Comparison of ENCODE assay signal across 21 cellular contexts in the genomic region with DNA sequence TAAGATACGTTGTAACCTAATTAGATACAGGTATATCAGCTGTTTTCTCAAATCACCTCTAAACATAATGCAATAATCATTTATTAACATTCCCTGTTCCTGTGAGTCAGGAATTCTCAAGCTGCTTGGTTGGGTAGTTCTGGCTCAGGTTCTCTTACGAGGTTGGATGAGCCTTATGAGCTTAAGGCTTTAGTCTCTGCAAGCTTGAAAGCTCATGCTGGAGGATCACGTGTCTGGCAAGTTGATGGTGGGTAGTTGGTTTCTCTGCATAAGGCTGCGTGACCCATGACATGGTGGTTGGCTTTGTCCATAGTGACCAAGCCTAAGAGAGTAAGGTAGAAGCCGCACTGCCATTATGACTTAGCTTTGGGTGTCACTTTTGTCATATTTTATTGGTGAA.
DNase-seq lines count a peak whose midpoint lies in the region; ATAC-seq and TF ChIP-seq lines count a peak whose summit lies in the region.
"Had no signal": no experiment of that assay in that cellular context is flagged by ENCODE, and none has a peak within 500 bp of the region (broad histone marks: within the 10 kb centered on the region; RNA-seq: fewer than 3 reads in every experiment).

No MANE protein-coding gene starts in this region.

- no peak for ATAC-seq in GM23338
- ATAC-seq in WTC11, result no peak
- ATAC-seq in HG02763 (IDR thresholded peaks at IDR 0.05; ENCODE audit: unreplicated experiment), result no peak
- no peak for ATAC-seq in HG03196 (IDR thresholded peaks at IDR 0.05; ENCODE audit: unreplicated experiment)
- ATAC-seq: Panc1 had no signal

- H3K27ac Mint-ChIP-seq in GM23338 (peak overlapping the region; percentile 52), WTC11 (peak overlapping the region; percentile 27), glutamatergic neuron (ENCODE audit: unreplicated experiment) (peak overlapping the region; percentile 52)

- no peak overlapping the region for H3K4me3 ChIP-seq in GM23338
- H3K4me3 ChIP-seq: esophagus squamous epithelium had no signal

- H3K27me3 ChIP-seq in GM23338 (ENCODE audit: insufficient read depth), result no peaks in the 10 kb centered on the region
- H3K27me3 ChIP-seq: esophagus squamous epithelium had no signal

- no peaks in the 10 kb centered on the region for H3K36me3 ChIP-seq in GM23338 (ENCODE audit: insufficient read depth)
- H3K36me3 ChIP-seq: esophagus squamous epithelium had no signal

- H3K4me1 Mint-ChIP-seq in GM23338 (peaks cover 62% of the 10 kb centered on the region), WTC11 (peaks cover 64% of the 10 kb centered on the region), glutamatergic neuron (ENCODE audit: low read depth, unreplicated experiment) (peaks cover 36% of the 10 kb centered on the region)

- H3K27me3 Mint-ChIP-seq in GM23338 (ENCODE audit: insufficient read depth, low read depth, poor library complexity), result peaks cover 7% of the 10 kb centered on the region
- no peaks in the 10 kb centered on the region for H3K27me3 Mint-ChIP-seq in WTC11 (ENCODE audit: low read depth)
- peaks cover 10% of the 10 kb centered on the region for H3K27me3 Mint-ChIP-seq in glutamatergic neuron (ENCODE audit: unreplicated experiment)

- H3K4me1 ChIP-seq in GM23338 (ENCODE audit: insufficient read depth), result peaks cover 44% of the 10 kb centered on the region

- TF ChIP-seq CTCF in GM23338 (conservative IDR thresholded peaks at IDR 0.05; ENCODE audit: low read depth in 2 of 2), result no peak
- no peak for TF ChIP-seq CTCF in WTC11 (IDR thresholded peaks at IDR 0.05)
- TF ChIP-seq CTCF in glutamatergic neuron (IDR thresholded peaks at IDR 0.05; ENCODE audit: partially characterized antibody, unreplicated experiment), result no peak

- H3K4me3 Mint-ChIP-seq in GM23338 (no peak overlapping the region), WTC11 (no peak overlapping the region), glutamatergic neuron (ENCODE audit: unreplicated experiment) (peak overlapping the region; percentile 42)

- H3K79me2 ChIP-seq in GM23338 (replicated peaks; ENCODE audit: insufficient read depth), result peaks cover 100% of the 10 kb centered on the region

- H3F3A ChIP-seq in GM23338 (replicated peaks; ENCODE audit: low read depth), result no peaks in the 10 kb centered on the region

- H3K9me2 ChIP-seq in GM23338 (ENCODE audit: insufficient read depth), result no peaks in the 10 kb centered on the region

- H3K9me3 Mint-ChIP-seq in GM23338 (no peaks in the 10 kb centered on the region), WTC11 (no peaks in the 10 kb centered on the region), glutamatergic neuron (ENCODE audit: unreplicated experiment) (peaks cover 17% of the 10 kb centered on the region)

- H4K20me1 ChIP-seq in GM23338 (replicated peaks; ENCODE audit: insufficient read depth), result peaks cover 18% of the 10 kb centered on the region

- peak overlapping the region; percentile 37; the same call in 1 of the 2 replicates for H3K27ac ChIP-seq in GM23338 (ENCODE audit: low read depth)

- POLR2A ChIA-PET in WTC11 (lab: Charles Lee), result interaction anchor here (1.4 kb wide), 1 partner anchor 8 kb away, joined by 3 read pairs; no protein-coding TSS in a partner anchor

- H3K4me2 ChIP-seq in GM23338, result no peak overlapping the region

- no peak overlapping the region for H2AFZ ChIP-seq in GM23338

- CTCF ChIA-PET in WTC11 (lab: Charles Lee), result no interaction called here

- DNase-seq in GM23338 (ENCODE audit: low spot score) (no peak), WTC11 (ENCODE audit: low spot score) (no peak), glutamatergic neuron (no peak), renal cortical epithelial cell (ENCODE audit: low read depth) (peak; percentile 98), NCI-H2171 treated with DMSO at 0.1 percent for 48 hours (lab: John Stamatoyannopoulos, UW) (no peak), LoVo (ENCODE audit: low spot score) (no peak)
- DNase-seq: activated naive CD4-positive, alpha-beta T cell; activated T-cell treated with anti-CD3 and anti-CD28 coated beads for 4 hours; esophagus squamous epithelium; GDM1; head of caudate nucleus; islet precursor cell; KG1; NCI-H1092; NCI-H2107; occipital lobe; stimulated activated CD4-positive, alpha-beta T cell treated with anti-CD3 and anti-CD28 coated beads, Interleukin-4, amount 100 ng/mL, for 24 hours; stimulated activated CD8-positive, alpha-beta memory T cell treated with anti-CD3 and anti-CD28 coated beads, Interleukin-4, amount 100 ng/mL, for 48 hours had no signal

- H3K36me3 Mint-ChIP-seq in GM23338 (ENCODE audit: low read depth) (no peaks in the 10 kb centered on the region), WTC11 (no peaks in the 10 kb centered on the region), glutamatergic neuron (ENCODE audit: unreplicated experiment) (no peaks in the 10 kb centered on the region)

TF ChIP-seq in GM23338, 12 proteins besides CTCF, POLR2A, EP300 and RAD21 (continues in another document):
- TF ChIP-seq, protein P1, sequence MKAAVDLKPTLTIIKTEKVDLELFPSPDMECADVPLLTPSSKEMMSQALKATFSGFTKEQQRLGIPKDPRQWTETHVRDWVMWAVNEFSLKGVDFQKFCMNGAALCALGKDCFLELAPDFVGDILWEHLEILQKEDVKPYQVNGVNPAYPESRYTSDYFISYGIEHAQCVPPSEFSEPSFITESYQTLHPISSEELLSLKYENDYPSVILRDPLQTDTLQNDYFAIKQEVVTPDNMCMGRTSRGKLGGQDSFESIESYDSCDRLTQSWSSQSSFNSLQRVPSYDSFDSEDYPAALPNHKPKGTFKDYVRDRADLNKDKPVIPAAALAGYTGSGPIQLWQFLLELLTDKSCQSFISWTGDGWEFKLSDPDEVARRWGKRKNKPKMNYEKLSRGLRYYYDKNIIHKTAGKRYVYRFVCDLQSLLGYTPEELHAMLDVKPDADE (IDR thresholded peaks at IDR 0.05), result no peak
- TF ChIP-seq ZNF114 (CRISPR knock-in tag; IDR thresholded peaks at IDR 0.05) (no peak), STAT1 (IDR thresholded peaks at IDR 0.05; ENCODE audit: unreplicated experiment) (no peak)
- TF ChIP-seq, protein P2, sequence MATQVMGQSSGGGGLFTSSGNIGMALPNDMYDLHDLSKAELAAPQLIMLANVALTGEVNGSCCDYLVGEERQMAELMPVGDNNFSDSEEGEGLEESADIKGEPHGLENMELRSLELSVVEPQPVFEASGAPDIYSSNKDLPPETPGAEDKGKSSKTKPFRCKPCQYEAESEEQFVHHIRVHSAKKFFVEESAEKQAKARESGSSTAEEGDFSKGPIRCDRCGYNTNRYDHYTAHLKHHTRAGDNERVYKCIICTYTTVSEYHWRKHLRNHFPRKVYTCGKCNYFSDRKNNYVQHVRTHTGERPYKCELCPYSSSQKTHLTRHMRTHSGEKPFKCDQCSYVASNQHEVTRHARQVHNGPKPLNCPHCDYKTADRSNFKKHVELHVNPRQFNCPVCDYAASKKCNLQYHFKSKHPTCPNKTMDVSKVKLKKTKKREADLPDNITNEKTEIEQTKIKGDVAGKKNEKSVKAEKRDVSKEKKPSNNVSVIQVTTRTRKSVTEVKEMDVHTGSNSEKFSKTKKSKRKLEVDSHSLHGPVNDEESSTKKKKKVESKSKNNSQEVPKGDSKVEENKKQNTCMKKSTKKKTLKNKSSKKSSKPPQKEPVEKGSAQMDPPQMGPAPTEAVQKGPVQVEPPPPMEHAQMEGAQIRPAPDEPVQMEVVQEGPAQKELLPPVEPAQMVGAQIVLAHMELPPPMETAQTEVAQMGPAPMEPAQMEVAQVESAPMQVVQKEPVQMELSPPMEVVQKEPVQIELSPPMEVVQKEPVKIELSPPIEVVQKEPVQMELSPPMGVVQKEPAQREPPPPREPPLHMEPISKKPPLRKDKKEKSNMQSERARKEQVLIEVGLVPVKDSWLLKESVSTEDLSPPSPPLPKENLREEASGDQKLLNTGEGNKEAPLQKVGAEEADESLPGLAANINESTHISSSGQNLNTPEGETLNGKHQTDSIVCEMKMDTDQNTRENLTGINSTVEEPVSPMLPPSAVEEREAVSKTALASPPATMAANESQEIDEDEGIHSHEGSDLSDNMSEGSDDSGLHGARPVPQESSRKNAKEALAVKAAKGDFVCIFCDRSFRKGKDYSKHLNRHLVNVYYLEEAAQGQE (IDR thresholded peaks at IDR 0.05; ENCODE audit: unreplicated experiment), result no peak

TF ChIP-seq in WTC11, 78 proteins besides CTCF, POLR2A, EP300 and RAD21:
- TF ChIP-seq, protein P3, sequence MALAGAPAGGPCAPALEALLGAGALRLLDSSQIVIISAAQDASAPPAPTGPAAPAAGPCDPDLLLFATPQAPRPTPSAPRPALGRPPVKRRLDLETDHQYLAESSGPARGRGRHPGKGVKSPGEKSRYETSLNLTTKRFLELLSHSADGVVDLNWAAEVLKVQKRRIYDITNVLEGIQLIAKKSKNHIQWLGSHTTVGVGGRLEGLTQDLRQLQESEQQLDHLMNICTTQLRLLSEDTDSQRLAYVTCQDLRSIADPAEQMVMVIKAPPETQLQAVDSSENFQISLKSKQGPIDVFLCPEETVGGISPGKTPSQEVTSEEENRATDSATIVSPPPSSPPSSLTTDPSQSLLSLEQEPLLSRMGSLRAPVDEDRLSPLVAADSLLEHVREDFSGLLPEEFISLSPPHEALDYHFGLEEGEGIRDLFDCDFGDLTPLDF (CRISPR knock-in tag; IDR thresholded peaks at IDR 0.05), result no peak
- no peak for TF ChIP-seq JAZF1 (CRISPR knock-in tag; IDR thresholded peaks at IDR 0.05)
